ENCODE assay signal across 19 cellular contexts in the genomic region with DNA sequence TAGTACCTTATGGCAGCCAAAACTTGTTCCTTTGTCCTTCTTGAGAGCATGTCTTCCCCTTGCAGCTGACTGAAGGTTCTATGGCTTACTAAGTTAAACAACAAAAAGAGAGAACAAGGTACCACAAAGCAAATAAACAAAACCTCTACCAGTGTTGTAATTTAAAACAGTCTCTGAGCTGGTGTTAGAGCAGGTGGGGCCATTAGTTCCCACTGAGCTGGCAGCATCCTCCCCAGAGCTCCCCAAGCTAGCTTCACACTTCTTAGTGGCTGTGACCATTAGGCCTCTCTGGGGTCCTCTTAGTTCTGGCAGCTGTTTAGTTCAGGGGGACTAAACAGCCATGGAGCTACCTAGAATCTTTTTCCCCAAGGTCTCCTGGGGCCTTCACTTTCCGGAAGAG.
"Had no signal": no experiment of that assay in that cellular context is flagged by ENCODE, and none has a peak within 500 bp of the region (broad histone marks: within the 10 kb centered on the region; RNA-seq: fewer than 3 reads in every experiment).

No MANE protein-coding gene starts in this region.

- H3K4me1 ChIP-seq: testis had no signal

- H3K9me3 ChIP-seq: testis had no signal

- H3K27me3 ChIP-seq: brain microvascular endothelial cell, foreskin keratinocyte, testis had no signal

- ATAC-seq: foreskin keratinocyte; natural killer cell; right cardiac atrium; stimulated activated naive CD8-positive, alpha-beta T cell treated with anti-CD3 and anti-CD28 coated beads, Interleukin-15, amount 100 ng/mL, for 72 hours had no signal

- H3K4me3 ChIP-seq: smooth muscle cell, testis had no signal

- H3K27ac ChIP-seq: brain microvascular endothelial cell, foreskin keratinocyte, testis had no signal

- H3K36me3 ChIP-seq: brain microvascular endothelial cell had no signal

- DNase-seq: activated CD4-positive, alpha-beta T cell treated with anti-CD3 and anti-CD28 coated beads, Interleukin-2, amount 50 U/mL, for 1 hour; activated CD8-positive, alpha-beta memory T cell treated with anti-CD3 and anti-CD28 coated beads for 24 hours; activated naive CD4-positive, alpha-beta T cell; activated naive CD8-positive, alpha-beta T cell treated with anti-CD3 and anti-CD28 coated beads, Interleukin-2, amount 10 ng/mL, durations not matched to agents 7 days and 5 days; anterior cingulate cortex; brain microvascular endothelial cell; effector CD8-positive, alpha-beta T cell; foreskin keratinocyte; head of caudate nucleus; kidney glomerular epithelial cell; natural killer cell; nucleus accumbens; posterior cingulate gyrus; right cardiac atrium; stimulated activated CD4-positive, alpha-beta T cell treated with anti-CD3 and anti-CD28 coated beads, Interleukin-4, amount 100 ng/mL, for 4 hours; stimulated activated CD8-positive, alpha-beta memory T cell treated with anti-CD3 and anti-CD28 coated beads, Interleukin-4, amount 100 ng/mL, for 48 hours; stimulated activated naive CD8-positive, alpha-beta T cell treated with anti-CD3 and anti-CD28 coated beads, Interleukin-15, amount 100 ng/mL, for 72 hours; testis had no signal

- H3K4me2 ChIP-seq: smooth muscle cell had no signal
